In genomic region chr11:117200813-117201515, GRCh38 we compare ENCODE assay signal across 11 cellular contexts. TPM values are rescaled to one million over a fixed set of nuclear protein-coding genes. Genes with fewer than 3 reads are reported as not detected.
DNase-seq lines count a peak whose midpoint lies in the region; ATAC-seq and TF ChIP-seq lines count a peak whose summit lies in the region.
"Had no signal": no experiment of that assay in that cellular context is flagged by ENCODE, and none has a peak within 500 bp of the region (broad histone marks: within the 10 kb centered on the region; RNA-seq: fewer than 3 reads in every experiment).

No MANE protein-coding gene starts in this region.

- WGBS in spleen, 5 donors: 71 to 95% (median 87%) methylated on average over 11 of the region's 11 CpGs

- H3K9me3 ChIP-seq in left lung: no peaks in the 10 kb centered on the region
- no peaks in the 10 kb centered on the region for H3K9me3 ChIP-seq in spleen

- ATAC-seq in left lung: no peak
- ATAC-seq in activated CD4-positive, CD25-positive, alpha-beta regulatory T cell treated with anti-CD3 and anti-CD28 coated beads, Interleukin-2, amount 50 U/mL, for 24 hours: no peak
- ATAC-seq in GM21526 (IDR thresholded peaks at IDR 0.05; ENCODE audit: low FRiP score, unreplicated experiment): no peak
- ATAC-seq: Panc1 had no signal

- DNase-seq in brain microvascular endothelial cell (no peak), left lung (peak in 1 of 2 donors; percentile 25), spleen (no peak), NCI-H1417 treated with DMSO at 0.1 percent for 48 hours (lab: John Stamatoyannopoulos, UW) (no peak), OCI-M1 (lab: John Stamatoyannopoulos, UW) (no peak)
- DNase-seq: activated CD4-positive, alpha-beta T cell treated with anti-CD3 and anti-CD28 coated beads for 4 hours; cerebellar nuclear complex had no signal

- peaks cover 11 to 19% of the 10 kb centered on the region in 2 donors for H3K4me1 ChIP-seq in left lung
- H3K4me1 ChIP-seq in spleen: peaks cover 0 to 69% (median 22%) of the 10 kb centered on the region in 6 donors

- H3K27ac ChIP-seq in brain microvascular endothelial cell (peak overlapping the region; percentile 26), left lung (peak overlapping the region; percentile 28 to 84), spleen (peak overlapping the region in 7 of 8 donors; percentile 1 to 81 (median 78))

- H3K4me3 ChIP-seq in brain microvascular endothelial cell (ENCODE audit: low read depth, low read length) (peak overlapping the region; percentile 69), left lung (peak overlapping the region; percentile 25 to 34), spleen (peak overlapping the region in 7 of 8 donors; percentile 4 to 57 (median 39))

- no peaks in the 10 kb centered on the region for H3K27me3 ChIP-seq in brain microvascular endothelial cell (replicated peaks)
- H3K27me3 ChIP-seq in left lung: no peaks in the 10 kb centered on the region
- peaks cover 0 to 5% (median 0%) of the 10 kb centered on the region in 7 donors for H3K27me3 ChIP-seq in spleen (replicated peaks in 1 of 7)

- in situ Hi-C loops in GM18951 (cut with MboI; ENCODE audit: low sequenced_read_pairs, unreplicated experiment) (no loop called here), brain microvascular endothelial cell (cut with HindIII; ENCODE audit: low pct_ligation_motif_present, low sequenced_read_pairs) (no loop called here)

- H3K36me3 ChIP-seq in brain microvascular endothelial cell (replicated peaks) (peaks cover 45% of the 10 kb centered on the region), left lung (peaks cover 0 to 49% of the 10 kb centered on the region in 2 donors), spleen (peaks cover 0 to 73% (median 33%) of the 10 kb centered on the region in 6 donors)

- TF ChIP-seq CTCF in brain microvascular endothelial cell (IDR thresholded peaks at IDR 0.05; ENCODE audit: low read depth, low read length, missing control alignments): peak; percentile 23
- TF ChIP-seq CTCF in left lung (IDR thresholded peaks at IDR 0.05): no peak
- TF ChIP-seq CTCF in spleen (IDR thresholded peaks at IDR 0.05 in 8 of 11, conservative IDR thresholded peaks at IDR 0.05 in 3 of 11): no peak

- intact Hi-C loops in left lung (cut with DNase I): no loop called here
- intact Hi-C loops in spleen (cut with DNase I; ENCODE audit: low total_unique reads): no loop called here

- TF ChIP-seq POLR2A in GM18951 (IDR thresholded peaks at IDR 0.05; ENCODE audit: extremely low read depth, insufficient read depth, insufficient read length) (peak; percentile 20), spleen (IDR thresholded peaks at IDR 0.05) (no peak)

RNA-seq across cellular contexts. Expression of gene TAGLN, which starts 1.8 kb away (rescaled TPM):
- total RNA-seq in left lung: 100 to 1,000 TPM; 505 to 763 TPM
- total RNA-seq in spleen: 1,000 to 10,000 TPM in 1 of 7 donors, 100 to 1,000 TPM in 6; 117 to 1,088 (median 328) TPM
- polyA plus RNA-seq in spleen: 100 to 1,000 TPM; 247 to 807 (median 469) TPM

RNA-seq across cellular contexts. Expression of gene SIDT2, which starts 22.4 kb away (rescaled TPM):
- total RNA-seq in left lung (100 to 1,000 TPM in 1 of 2 donors, 10 to 100 TPM in 1; 66.1 to 112 TPM), spleen (10 to 100 TPM; 40.3 to 83.8 (median 58.3) TPM)
- polyA plus RNA-seq in spleen: 10 to 100 TPM; 21.3 to 36.0 (median 24.0) TPM

RNA-seq across cellular contexts. Expression of gene PCSK7, which starts 30.9 kb away (rescaled TPM):
- total RNA-seq in left lung (10 to 100 TPM; 65.8 to 77.8 TPM), spleen (100 to 1,000 TPM in 5 of 7 donors, 10 to 100 TPM in 2; 92.6 to 152 (median 117) TPM)
- 10 to 100 TPM; 27.3 to 53.4 (median 52.3) TPM for polyA plus RNA-seq in spleen

RNA-seq across cellular contexts. Expression of gene RNF214, which starts 31.5 kb away (rescaled TPM):
- total RNA-seq in left lung: 10 to 100 TPM; 21.5 to 22.3 TPM
- 10 to 100 TPM; 13.1 to 29.6 (median 20.9) TPM for total RNA-seq in spleen
- 1 to 10 TPM; 5.6 to 9.9 (median 6.7) TPM for polyA plus RNA-seq in spleen

RNA-seq across cellular contexts. Expression of gene PAFAH1B2, which starts 56.9 kb away (rescaled TPM):
- total RNA-seq in left lung: 10 to 100 TPM; 78.1 to 82.3 TPM
- 10 to 100 TPM; 58.6 to 80.4 (median 67.2) TPM for total RNA-seq in spleen
- 10 to 100 TPM; 14.3 to 28.3 (median 16.2) TPM for polyA plus RNA-seq in spleen

Comparison
In these comparisons a context has a peak if more than half of its experiments do, and no peak if none do; other contexts are left out.
1. H3K27ac ChIP-seq: peak in every context shown above with its lines; median percentile 78 in spleen; 56 in left lung; 26 in brain microvascular endothelial cell.